ENCODE assay signal across 21 cellular contexts in genomic region chr1:41331546-41331917, GRCh38. TPM values are rescaled to one million over a fixed set of nuclear protein-coding genes. Genes with fewer than 3 reads are reported as not detected.
A peak's percentile ranks its signal among the peaks of the same experiment; 100 is the strongest.
DNase-seq lines count a peak whose midpoint lies in the region; ATAC-seq and TF ChIP-seq lines count a peak whose summit lies in the region.
"Had no signal": no experiment of that assay in that cellular context is flagged by ENCODE, and none has a peak within 500 bp of the region (broad histone marks: within the 10 kb centered on the region; RNA-seq: fewer than 3 reads in every experiment).

No MANE protein-coding gene starts in this region.

- WGBS in esophagus muscularis mucosa, result 64% methylated on average over 1 of the region's 1 CpG

- H3K9me3 Mint-ChIP-seq in activated CD8-positive, alpha-beta memory T cell treated with anti-CD3 and anti-CD28 coated beads, Interleukin-2, amount 10 ng/mL, durations not matched to agents 7 days and 5 days (ENCODE audit: low read depth), result peaks cover 6% of the 10 kb centered on the region

- no peak for TF ChIP-seq EP300 in esophagus muscularis mucosa (IDR thresholded peaks at IDR 0.05)

- peaks cover 6% of the 10 kb centered on the region for H3K4me1 Mint-ChIP-seq in activated CD8-positive, alpha-beta memory T cell treated with anti-CD3 and anti-CD28 coated beads, Interleukin-2, amount 10 ng/mL, durations not matched to agents 7 days and 5 days
- H3K4me1 Mint-ChIP-seq: CD14-positive monocyte had no signal

- no peaks in the 10 kb centered on the region for H3K79me2 ChIP-seq in OCI-LY7 (ENCODE audit: insufficient read depth, low read depth, low read length)

- no peak for TF ChIP-seq POLR2A in esophagus muscularis mucosa (IDR thresholded peaks at IDR 0.05; ENCODE audit: low read depth)

- no peak overlapping the region for H3K4me3 Mint-ChIP-seq in activated CD8-positive, alpha-beta memory T cell treated with anti-CD3 and anti-CD28 coated beads, Interleukin-2, amount 10 ng/mL, durations not matched to agents 7 days and 5 days
- H3K4me3 Mint-ChIP-seq: CD14-positive monocyte had no signal

- H3K9me2 ChIP-seq in OCI-LY7 (ENCODE audit: insufficient read depth, low read length), result no peaks in the 10 kb centered on the region

- H3K4me2 ChIP-seq in OCI-LY7 (ENCODE audit: low read length), result no peak overlapping the region

- CTCF ChIA-PET in activated CD8-positive, alpha-beta memory T cell treated with anti-CD3 and anti-CD28 coated beads, Interleukin-2, amount 10 ng/mL, durations not matched to agents 7 days and 5 days (lab: Charles Lee), result interaction anchor here (1.4 kb wide), 1 partner anchor 18 kb away, joined by 7 read pairs; no protein-coding TSS in a partner anchor
- CTCF ChIA-PET in OCI-LY7 (lab: Charles Lee; ENCODE audit: unreplicated experiment), result interaction anchor here (0.5 kb wide), 1 partner anchor 1536 kb away, joined by 3 read pairs; no protein-coding TSS in a partner anchor

- H2AFZ ChIP-seq in OCI-LY7 (ENCODE audit: low read length), result no peak overlapping the region

- H3K27me3 ChIP-seq in esophagus muscularis mucosa, result no peaks in the 10 kb centered on the region
- H3K27me3 ChIP-seq: Peyer's patch had no signal

- 0 out of 2 replicates have a peak, but pooled peaks have one; percentile 11 for TF ChIP-seq CTCF in OCI-LY7 (conservative IDR thresholded peaks at IDR 0.05; ENCODE audit: low read length)
- TF ChIP-seq CTCF in esophagus muscularis mucosa (IDR thresholded peaks at IDR 0.05), result no peak

- no peak overlapping the region for H3K27ac ChIP-seq in OCI-LY7 (ENCODE audit: low read depth, low read length, poor library complexity, severe bottlenecking)
- no peak overlapping the region for H3K27ac ChIP-seq in esophagus muscularis mucosa (replicated peaks in 1 of 4)
- H3K27ac ChIP-seq: Peyer's patch had no signal

- intact Hi-C loops in OCI-LY7 (cut with micrococcal nuclease; ENCODE audit: unreplicated experiment) (no loop called here), esophagus muscularis mucosa (cut with DNase I) (no loop called here)

- POLR2A ChIA-PET in OCI-LY7 (lab: Charles Lee), result no interaction called here

- H3K27ac Mint-ChIP-seq in activated CD8-positive, alpha-beta memory T cell treated with anti-CD3 and anti-CD28 coated beads, Interleukin-2, amount 10 ng/mL, durations not matched to agents 7 days and 5 days, result no peak overlapping the region
- H3K27ac Mint-ChIP-seq: CD14-positive monocyte had no signal

- no TSS peak for BruUV-seq in OCI-LY7 (replicated peaks; lab: Mats Ljungman, UMichigan)

- no peaks in the 10 kb centered on the region for H3K9me3 ChIP-seq in OCI-LY7 (ENCODE audit: low read length)
- H3K9me3 ChIP-seq in esophagus muscularis mucosa, result no peaks in the 10 kb centered on the region

- H3K4me3 ChIP-seq in OCI-LY7 (ENCODE audit: low read depth, low read length, poor library complexity, severe bottlenecking), result no peak overlapping the region
- no peak overlapping the region for H3K4me3 ChIP-seq in esophagus muscularis mucosa
- H3K4me3 ChIP-seq: Peyer's patch had no signal

- H4K20me1 ChIP-seq in OCI-LY7 (ENCODE audit: insufficient read depth, low read length), result no peaks in the 10 kb centered on the region

- peak; percentile 15 for DNase-seq in activated CD8-positive, alpha-beta memory T cell treated with anti-CD3 and anti-CD28 coated beads, Interleukin-2, amount 10 ng/mL, durations not matched to agents 7 days and 5 days
- DNase-seq in activated CD8-positive, alpha-beta memory T cell treated with anti-CD3 and anti-CD28 coated beads, Interleukin-2, amount 50 U/mL, for 4 hours, result no peak
- no peak for DNase-seq in OCI-LY7 (ENCODE audit: low spot score)
- peak; percentile 47 for DNase-seq in esophagus muscularis mucosa (ENCODE audit: extremely low spot score)
- DNase-seq in NCI-H2029 treated with DMSO at 0.1 percent for 48 hours (lab: John Stamatoyannopoulos, UW), result no peak
- no peak for DNase-seq in DMS79 (lab: John Stamatoyannopoulos, UW)
- DNase-seq: 8988T; AML-193; DMS53; EL; GF-D8; IMR-90; NCI-H1105; NCI-H146; NCI-H2081; NCI-H2171; NCI-H345; NK-92 treated with Interleukin-12 subunit alpha and Interleukin-12 subunit beta, amount 100 ng/mL, for 24 hours; Peyer's patch had no signal

- no peaks in the 10 kb centered on the region for H3K4me1 ChIP-seq in OCI-LY7 (ENCODE audit: insufficient read depth, low read length, poor library complexity, severe bottlenecking)
- no peaks in the 10 kb centered on the region for H3K4me1 ChIP-seq in esophagus muscularis mucosa
- H3K4me1 ChIP-seq: Peyer's patch had no signal

- peaks cover 5% of the 10 kb centered on the region for H3K36me3 Mint-ChIP-seq in activated CD8-positive, alpha-beta memory T cell treated with anti-CD3 and anti-CD28 coated beads, Interleukin-2, amount 10 ng/mL, durations not matched to agents 7 days and 5 days
- H3K36me3 Mint-ChIP-seq: CD14-positive monocyte had no signal

- H3K36me3 ChIP-seq in OCI-LY7 (ENCODE audit: insufficient read depth, low read length) (no peaks in the 10 kb centered on the region), esophagus muscularis mucosa (no peaks in the 10 kb centered on the region)
- H3K36me3 ChIP-seq: Peyer's patch had no signal

- no peak for ATAC-seq in activated CD8-positive, alpha-beta memory T cell treated with anti-CD3 and anti-CD28 coated beads, Interleukin-2, amount 10 ng/mL, durations not matched to agents 7 days and 5 days
- no peak for ATAC-seq in HG03520 (IDR thresholded peaks at IDR 0.05; ENCODE audit: unreplicated experiment)

- H3K27me3 Mint-ChIP-seq in activated CD8-positive, alpha-beta memory T cell treated with anti-CD3 and anti-CD28 coated beads, Interleukin-2, amount 10 ng/mL, durations not matched to agents 7 days and 5 days, result peaks cover 22% of the 10 kb centered on the region

RNA-seq across cellular contexts. Expression of gene FOXO6, which starts 29.7 kb away (rescaled TPM):
- not detected for total RNA-seq in activated CD8-positive, alpha-beta memory T cell treated with anti-CD3 and anti-CD28 coated beads, Interleukin-2, amount 10 ng/mL, durations not matched to agents 7 days and 5 days
- not detected in 2 replicates for total RNA-seq in OCI-LY7 (2014; rRNA removed; shearing (Covaris generic))
- total RNA-seq in OCI-LY7 (2022), result not detected in 2 replicates
- 1 to 10 TPM in 1 of 4 donors, under 1 TPM in 3; 0.33 to 1.3 (median 0.53) TPM for total RNA-seq in esophagus muscularis mucosa
- total RNA-seq: IMR-90 had no signal

Comparison
In these comparisons a context has a peak if more than half of its experiments do, and no peak if none do; other contexts are left out.
1. DNase-seq: peak in activated CD8-positive, alpha-beta memory T cell treated with anti-CD3 and anti-CD28 coated beads, Interleukin-2, amount 10 ng/mL, durations not matched to agents 7 days and 5 days (single experiment) and esophagus muscularis mucosa (single experiment); none in activated CD8-positive, alpha-beta memory T cell treated with anti-CD3 and anti-CD28 coated beads, Interleukin-2, amount 50 U/mL, for 4 hours (single experiment), OCI-LY7 (single experiment), NCI-H2029 treated with DMSO at 0.1 percent for 48 hours (single experiment) and DMS79 (single experiment).